ENCODE assay signal across 20 cellular contexts in the genomic region with DNA sequence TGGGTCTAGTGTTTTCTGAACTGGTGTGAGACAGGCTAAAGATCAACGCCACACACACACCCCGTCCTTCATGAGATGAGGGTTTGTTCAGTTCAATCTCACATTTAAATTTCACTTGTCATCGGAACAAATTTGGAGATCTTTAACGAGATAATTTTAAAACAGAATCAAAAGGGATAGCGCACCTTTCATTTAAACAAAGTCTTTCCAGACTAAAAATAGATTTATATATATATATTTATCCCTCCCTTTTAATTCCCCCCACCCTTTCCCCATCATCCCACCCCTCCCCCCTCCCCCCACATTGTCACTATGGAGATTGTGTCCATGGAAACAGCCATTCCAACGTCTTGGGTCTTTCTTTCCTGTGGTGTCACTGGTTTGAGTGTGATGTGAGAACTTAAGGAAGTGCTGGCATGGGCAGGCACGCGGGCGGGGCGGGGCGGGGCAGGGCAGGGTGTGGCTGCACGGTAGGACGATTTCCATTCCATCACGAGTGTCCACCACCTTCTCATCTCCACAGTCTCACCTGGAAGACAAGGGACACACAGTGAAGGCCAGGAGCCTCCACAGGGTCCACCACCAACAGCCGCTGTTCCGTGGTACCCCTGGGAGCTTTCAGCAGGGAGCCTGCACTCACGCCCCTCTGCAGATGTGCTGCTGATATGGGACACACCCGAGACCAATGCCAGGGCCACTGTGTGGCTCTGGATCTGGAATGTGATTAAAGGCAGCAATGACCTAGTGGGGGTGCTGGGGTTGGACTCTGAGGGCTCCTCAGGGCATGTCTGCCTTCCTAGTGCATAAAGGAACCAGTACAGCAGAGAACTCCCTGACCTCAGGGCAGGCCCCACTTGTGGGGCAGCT. TPM values are rescaled to one million over a fixed set of nuclear protein-coding genes. Genes with fewer than 3 reads are reported as not detected.
DNase-seq lines count a peak whose midpoint lies in the region; ATAC-seq and TF ChIP-seq lines count a peak whose summit lies in the region.
"Had no signal": no experiment of that assay in that cellular context is flagged by ENCODE, and none has a peak within 500 bp of the region (broad histone marks: within the 10 kb centered on the region; RNA-seq: fewer than 3 reads in every experiment).

No MANE protein-coding gene starts in this region.

- H4K20me1 ChIP-seq in HCT116 (ENCODE audit: insufficient read depth) (no peaks in the 10 kb centered on the region), PC-3 (ENCODE audit: low read length) (no peaks in the 10 kb centered on the region), osteoblast (ENCODE audit: insufficient read depth, low read length) (peaks cover 3% of the 10 kb centered on the region)

- 83 to 86% (median 85%) methylated on average over 18 of the region's 18 CpGs for WGBS in ovary, 3 donors

- H3K4me1 ChIP-seq in HCT116 (ENCODE audit: control insufficient read depth in 1 of 2, insufficient read depth in 2 of 2, low read length in 2 of 2) (peaks cover 3 to 29% of the 10 kb centered on the region in 2 experiments; a peak in 3 of 4 replicates), PC-3 (ENCODE audit: insufficient read depth, low read length) (peaks cover 7% of the 10 kb centered on the region), osteoblast (ENCODE audit: insufficient read depth, low read length) (no peaks in the 10 kb centered on the region), ovary (ENCODE audit: insufficient read depth) (no peaks in the 10 kb centered on the region)
- H3K4me1 ChIP-seq: Caco-2, parathyroid adenoma had no signal

- H3K9me2 ChIP-seq in HCT116 (ENCODE audit: insufficient read depth) = no peaks in the 10 kb centered on the region
- no peaks in the 10 kb centered on the region for H3K9me2 ChIP-seq in PC-3 (replicated peaks; ENCODE audit: low read length)

- BruUV-seq in HCT116 (replicated peaks; lab: Mats Ljungman, UMichigan) (no TSS peak), PC-3 (replicated peaks; lab: Mats Ljungman, UMichigan) (no TSS peak)

- H3K27me3 ChIP-seq in HCT116 (ENCODE audit: insufficient read depth, low read length) = no peaks in the 10 kb centered on the region
- no peaks in the 10 kb centered on the region for H3K27me3 ChIP-seq in PC-3 (ENCODE audit: low read length)
- no peaks in the 10 kb centered on the region for H3K27me3 ChIP-seq in osteoblast (ENCODE audit: insufficient read depth, low read length)
- H3K27me3 ChIP-seq in ovary = no peaks in the 10 kb centered on the region
- H3K27me3 ChIP-seq: heart right ventricle had no signal

- TF ChIP-seq CTCF in HCT116 (IDR thresholded peaks at IDR 0.05 in 2 of 3, conservative IDR thresholded peaks at IDR 0.05 in 1 of 3; ENCODE audit: borderline replicate concordance in 1 of 3, insufficient read depth in 1 of 3, low read depth in 2 of 3, low read length in 2 of 3) (no peak), PC-3 (conservative IDR thresholded peaks at IDR 0.05; ENCODE audit: low read depth, low read length) (no peak), osteoblast (IDR thresholded peaks at IDR 0.05; ENCODE audit: extremely low read depth, low read depth, low read length) (no peak), ovary (IDR thresholded peaks at IDR 0.05) (no peak)

- no peak for TF ChIP-seq EP300 in ovary (IDR thresholded peaks at IDR 0.05)

- peak; percentile 34 for DNase-seq in HCT116 (ENCODE audit: low read depth, low spot score)
- peak; percentile 28 for DNase-seq in PC-3
- DNase-seq in erythroblast (lab: John Stamatoyannopoulos, UW) = peak; percentile 35 to 54
- peak; percentile 56 for DNase-seq in osteoblast (ENCODE audit: insufficient read length, low spot score, missing footprints)
- no peak for DNase-seq in ovary
- no peak for DNase-seq in AML-193 (lab: John Stamatoyannopoulos, UW)
- DNase-seq: activated CD4-positive, alpha-beta T cell treated with anti-CD3 and anti-CD28 coated beads for 4 hours; anterior cingulate cortex; Caco-2; cerebellar nuclear complex; effector CD8-positive, alpha-beta T cell; heart right ventricle; NCI-H187 treated with DMSO at 0.1 percent for 48 hours; NCI-H446; RPMI8226; stimulated activated naive CD8-positive, alpha-beta T cell treated with anti-CD3 and anti-CD28 coated beads, Interleukin-15, Interleukin-2, amounts not matched to agents 100 U/mL and 50 U/mL, for 24 hours; T1000 had no signal

- RAD21 ChIA-PET in HCT116 (lab: Charles Lee; ENCODE audit: low non-redundant PET in 1 of 2, low total read pairs in 2 of 2, uncharacterized antibody in 2 of 2, unreplicated experiment in 2 of 2) = no interaction called here

- H3K9ac ChIP-seq in HCT116 (ENCODE audit: low read length) = no peak overlapping the region
- H3K9ac ChIP-seq in PC-3 (ENCODE audit: low read length) = peak overlapping the region; percentile 19; the same call in 1 of the 2 replicates
- H3K9ac ChIP-seq: parathyroid adenoma had no signal

- ATAC-seq in HCT116 (peak; percentile 68), PC-3 (peak; percentile 31; the same call in 1 of the 2 replicates), HG03565 (IDR thresholded peaks at IDR 0.05; ENCODE audit: unreplicated experiment) (no peak)
- ATAC-seq: heart right ventricle; stimulated activated naive CD8-positive, alpha-beta T cell treated with anti-CD3 and anti-CD28 coated beads, Interleukin-15, Interleukin-2, amounts not matched to agents 100 U/mL and 50 U/mL, for 24 hours had no signal

- POLR2A ChIA-PET in HCT116 (lab: Charles Lee) (no interaction called here), PC-3 (lab: Charles Lee; ENCODE audit: unreplicated experiment) (no interaction called here)

- H3K79me2 ChIP-seq in HCT116 (ENCODE audit: insufficient read depth, low read length) (no peaks in the 10 kb centered on the region; the same call in 1 of the 2 replicates), PC-3 (ENCODE audit: low read length) (no peaks in the 10 kb centered on the region), osteoblast (ENCODE audit: insufficient read depth, low read length) (no peaks in the 10 kb centered on the region)
- H3K79me2 ChIP-seq: parathyroid adenoma had no signal

- CTCF ChIA-PET in HCT116 (lab: Charles Lee) (no interaction called here), PC-3 (lab: Charles Lee) (no interaction called here)

- H3F3A ChIP-seq in PC-3 (ENCODE audit: low read length, unreplicated experiment) = no peaks in the 10 kb centered on the region

- H3K36me3 ChIP-seq in HCT116 (ENCODE audit: control insufficient read depth in 1 of 2, insufficient read depth in 2 of 2, low read length in 2 of 2) (no peaks in the 10 kb centered on the region), PC-3 (ENCODE audit: low read depth, low read length) (no peaks in the 10 kb centered on the region), osteoblast (ENCODE audit: insufficient read depth, low read length) (peaks cover 3% of the 10 kb centered on the region), ovary (no peaks in the 10 kb centered on the region)

- H3K27ac ChIP-seq in HCT116 (ENCODE audit: low read depth, low read length) (no peak overlapping the region), PC-3 (ENCODE audit: low read length) (peak overlapping the region; percentile 56), osteoblast (ENCODE audit: low read depth, low read length) (no peak overlapping the region), ovary (no peak overlapping the region)
- H3K27ac ChIP-seq: heart right ventricle, HL-60, parathyroid adenoma had no signal

- no peak overlapping the region for H3K4me3 ChIP-seq in HCT116 (replicated peaks in 1 of 2; ENCODE audit: low read depth in 1 of 2, low read length in 2 of 2)
- H3K4me3 ChIP-seq in PC-3 (ENCODE audit: low read length) = no peak overlapping the region
- no peak overlapping the region for H3K4me3 ChIP-seq in osteoblast (ENCODE audit: insufficient read depth, low read length)
- H3K4me3 ChIP-seq in ovary = no peak overlapping the region
- H3K4me3 ChIP-seq: heart right ventricle had no signal

- TF ChIP-seq POLR2A in HCT116 (IDR thresholded peaks at IDR 0.05; ENCODE audit: borderline replicate concordance, extremely low read depth, insufficient read depth, insufficient read length) (no peak), erythroblast (IDR thresholded peaks at IDR 0.05; ENCODE audit: low read length) (no peak), ovary (IDR thresholded peaks at IDR 0.05) (no peak)

- H2AFZ ChIP-seq in HCT116 (ENCODE audit: low read depth, low read length, poor library complexity, severe bottlenecking) (no peak overlapping the region), PC-3 (ENCODE audit: low read length) (no peak overlapping the region), osteoblast (ENCODE audit: low read length) (no peak overlapping the region)
- H2AFZ ChIP-seq: parathyroid adenoma had no signal

- TF ChIP-seq RAD21 in HCT116 (IDR thresholded peaks at IDR 0.05; ENCODE audit: low read depth) = no peak

- intact Hi-C loops in HCT116 (cut with micrococcal nuclease) = no loop called here
- intact Hi-C loops in PC-3 (cut with micrococcal nuclease) = no loop called here
- intact Hi-C loops in ovary (cut with DNase I) = no loop called here

- H3K9me3 ChIP-seq in HCT116 (ENCODE audit: control insufficient read depth in 1 of 2, insufficient read depth in 1 of 2, low read depth in 1 of 2, low read length in 2 of 2) (no peaks in the 10 kb centered on the region), PC-3 (ENCODE audit: low read length) (no peaks in the 10 kb centered on the region), osteoblast (ENCODE audit: low read depth, low read length) (no peaks in the 10 kb centered on the region), ovary (no peaks in the 10 kb centered on the region)
- H3K9me3 ChIP-seq: Caco-2, heart right ventricle had no signal

- H3K4me2 ChIP-seq in HCT116 (ENCODE audit: low read length) = peak overlapping the region; percentile 57
- no peak overlapping the region for H3K4me2 ChIP-seq in PC-3 (ENCODE audit: low read length)
- no peak overlapping the region for H3K4me2 ChIP-seq in osteoblast (ENCODE audit: insufficient read depth, low read length)

TF ChIP-seq in HCT116, 20 proteins besides CTCF, POLR2A, EP300 and RAD21 (continues in another document):
- TF ChIP-seq CEBPB (IDR thresholded peaks at IDR 0.05; ENCODE audit: low read depth) = no peak
- no peak for TF ChIP-seq SIN3A (IDR thresholded peaks at IDR 0.05; ENCODE audit: low read depth)
- TF ChIP-seq ZNF274 (IDR thresholded peaks at IDR 0.05; ENCODE audit: low read depth, low read length) = no peak
- TF ChIP-seq YY1 (IDR thresholded peaks at IDR 0.05; ENCODE audit: extremely low read depth, insufficient replicate concordance, low read depth, low read length) = no peak
- no peak for TF ChIP-seq EZH2 (IDR thresholded peaks at IDR 0.05)
- TF ChIP-seq FOSL1 (IDR thresholded peaks at IDR 0.05; ENCODE audit: low read depth) = no peak
- no peak for TF ChIP-seq POLR2AphosphoS5 (IDR thresholded peaks at IDR 0.05; ENCODE audit: low read depth, low read length)
- TF ChIP-seq, protein P1, sequence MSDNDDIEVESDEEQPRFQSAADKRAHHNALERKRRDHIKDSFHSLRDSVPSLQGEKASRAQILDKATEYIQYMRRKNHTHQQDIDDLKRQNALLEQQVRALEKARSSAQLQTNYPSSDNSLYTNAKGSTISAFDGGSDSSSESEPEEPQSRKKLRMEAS (IDR thresholded peaks at IDR 0.05) = no peak
- TF ChIP-seq JUND (IDR thresholded peaks at IDR 0.05) = no peak

RNA-seq across cellular contexts. Expression of a gene that starts 30.5 kb away (rescaled TPM):
- total RNA-seq in HCT116 (2021; ENCODE audit: unreplicated experiment) (1.9 TPM), PC-3 (2014; rRNA removed) (0.52 and 0.55 TPM in 2 replicates), osteoblast (0.29 and 0.36 TPM in 2 replicates), ovary (1 to 10 TPM in 4 of 7 donors, under 1 TPM in 3; 0.73 to 2.0 (median 1.2) TPM)
- 1.5 TPM in 2 replicates for polyA plus RNA-seq in HCT116 (2012)
- polyA plus RNA-seq in ovary = under 1 TPM; 0.28 to 0.30 TPM

Comparison
In these comparisons a context has a peak if more than half of its experiments do, and no peak if none do; other contexts are left out.
1. DNase-seq: peak in HCT116 (single experiment), PC-3 (single experiment), erythroblast (2 of 2) and osteoblast (single experiment); none in ovary (0 of 5) and AML-193 (0 of 2).